ENCODE assay signal across 14 cellular contexts in genomic region chr1:16119926-16120325, GRCh38. TPM values are rescaled to one million over a fixed set of nuclear protein-coding genes. Genes with fewer than 3 reads are reported as not detected.
"Had no signal": no experiment of that assay in that cellular context is flagged by ENCODE, and none has a peak within 500 bp of the region (broad histone marks: within the 10 kb centered on the region; RNA-seq: fewer than 3 reads in every experiment).

No MANE protein-coding gene starts in this region.

- DNase-seq: activated CD4-positive, alpha-beta T cell treated with anti-CD3 and anti-CD28 coated beads, Interleukin-2, amount 50 U/mL, for 1 hour; activated naive CD4-positive, alpha-beta T cell; activated naive CD8-positive, alpha-beta T cell treated with anti-CD3 and anti-CD28 coated beads, Interleukin-2, amount 10 ng/mL, durations not matched to agents 7 days and 5 days; cerebellar nuclear complex; effector memory CD4-positive, alpha-beta T cell; foreskin melanocyte; lower lobe of right lung; stimulated activated CD4-positive, alpha-beta T cell treated with anti-CD3 and anti-CD28 coated beads, Interleukin-15, amount 100 ng/mL, for 24 hours; stimulated activated CD4-positive, alpha-beta T cell treated with anti-CD3 and anti-CD28 coated beads, Interleukin-4, amount 100 ng/mL, for 24 hours; stimulated activated naive CD4-positive, alpha-beta T cell; uterus had no signal

- H3K36me3 ChIP-seq: neutrophil, uterus had no signal

- H3K4me3 ChIP-seq: lower lobe of right lung, tibial nerve, uterus had no signal

- H3K9me3 ChIP-seq: lower lobe of right lung, neutrophil, tibial nerve, uterus had no signal

- H3K27ac ChIP-seq: lower lobe of right lung, neutrophil, uterus had no signal

- H3K27me3 ChIP-seq: neutrophil, tibial nerve, uterus had no signal

RNA-seq across cellular contexts. Expression of gene EPHA2, which starts 35.9 kb away (rescaled TPM):
- total RNA-seq: activated CD8-positive, alpha-beta memory T cell treated with anti-CD3 and anti-CD28 coated beads for 36 hours; activated naive CD8-positive, alpha-beta T cell treated with anti-CD3 and anti-CD28 coated beads, Interleukin-2, amount 10 ng/mL, durations not matched to agents 7 days and 5 days had no signal

RNA-seq across cellular contexts. Expression of gene FAM131C, which starts 46.5 kb away (rescaled TPM):
- total RNA-seq: lower lobe of right lung, tibial nerve had no signal
